9 cellular contexts compared by ENCODE assay signal in genomic region chr21:42199488-42200463, GRCh38. TPM values are rescaled to one million over a fixed set of nuclear protein-coding genes. Genes with fewer than 3 reads are reported as not detected.
DNase-seq lines count a peak whose midpoint lies in the region; ATAC-seq, FAIRE-seq and TF ChIP-seq lines count a peak whose summit lies in the region.
"Had no signal": no experiment of that assay in that cellular context is flagged by ENCODE, and none has a peak within 500 bp of the region (broad histone marks: within the 10 kb centered on the region; RNA-seq: fewer than 3 reads in every experiment).

No MANE protein-coding gene starts in this region.

- CTCF ChIA-PET in A549 (lab: Yijun Ruan, JAX) = no interaction called here

- peaks cover 29% of the 10 kb centered on the region for H3K4me1 Mint-ChIP-seq in stimulated activated memory B cell treated with anti-CD40 and anti-IgM and Interleukin-4, amounts not matched to agents 10 μg/mL and 1 μg/mL and 100 μg/mL, for 72 hours

- peaks cover 24% of the 10 kb centered on the region for H3K4me1 ChIP-seq in A549
- no peaks in the 10 kb centered on the region for H3K4me1 ChIP-seq in fibroblast of lung (ENCODE audit: control insufficient read depth, extremely low read depth, insufficient read depth, low read length)

- H3K4me2 ChIP-seq in A549 = peak overlapping the region; percentile 87
- no peak overlapping the region for H3K4me2 ChIP-seq in fibroblast of lung (ENCODE audit: extremely low read depth, insufficient read depth, low read length)

- H3K27ac Mint-ChIP-seq in stimulated activated memory B cell treated with anti-CD40 and anti-IgM and Interleukin-4, amounts not matched to agents 10 μg/mL and 1 μg/mL and 100 μg/mL, for 72 hours = no peak overlapping the region

- WGBS in A549 (ENCODE audit: missing lambda C conversion rate) = 67% methylated on average over 8 of the region's 9 CpGs

- no peak overlapping the region for H3K9ac ChIP-seq in fibroblast of lung (ENCODE audit: insufficient read depth, low read length)

- H3K27me3 ChIP-seq in fibroblast of lung (ENCODE audit: control insufficient read depth, insufficient read depth, low read length) = no peaks in the 10 kb centered on the region
- H3K27me3 ChIP-seq: cardiac muscle cell had no signal

- TF ChIP-seq CTCF in A549 (IDR thresholded peaks at IDR 0.05) (no peak), fibroblast of lung (conservative IDR thresholded peaks at IDR 0.05 in 1 of 2, IDR thresholded peaks at IDR 0.05 in 1 of 2; ENCODE audit: low read depth in 1 of 2, low read length in 2 of 2) (no peak)

- H3K27me3 Mint-ChIP-seq in stimulated activated memory B cell treated with anti-CD40 and anti-IgM and Interleukin-4, amounts not matched to agents 10 μg/mL and 1 μg/mL and 100 μg/mL, for 72 hours = no peaks in the 10 kb centered on the region

- no peaks in the 10 kb centered on the region for H4K20me1 ChIP-seq in fibroblast of lung (ENCODE audit: control insufficient read depth, extremely low read depth, insufficient read depth, low read length)

- peak; percentile 30 to 39; a peak in 2 of 5 replicates for TF ChIP-seq EP300 in A549 (IDR thresholded peaks at IDR 0.05)

- no peaks in the 10 kb centered on the region for H3K36me3 Mint-ChIP-seq in stimulated activated memory B cell treated with anti-CD40 and anti-IgM and Interleukin-4, amounts not matched to agents 10 μg/mL and 1 μg/mL and 100 μg/mL, for 72 hours

- no peaks in the 10 kb centered on the region for H3K79me2 ChIP-seq in fibroblast of lung (ENCODE audit: control insufficient read depth, insufficient read depth, low read length)

- no peaks in the 10 kb centered on the region for H3K36me3 ChIP-seq in fibroblast of lung (ENCODE audit: control insufficient read depth, insufficient read depth, low read length)
- H3K36me3 ChIP-seq: cardiac muscle cell had no signal

- no peak for TF ChIP-seq POLR2A in A549 (IDR thresholded peaks at IDR 0.05; ENCODE audit: low read length)

- H3K9me3 Mint-ChIP-seq in stimulated activated memory B cell treated with anti-CD40 and anti-IgM and Interleukin-4, amounts not matched to agents 10 μg/mL and 1 μg/mL and 100 μg/mL, for 72 hours = no peaks in the 10 kb centered on the region

- POLR2A ChIA-PET in A549 (lab: Yijun Ruan, JAX) = interaction anchor here (1.0 kb wide), 1 partner anchor 20 kb away, joined by 4 read pairs; no protein-coding TSS in a partner anchor

- no peak for FAIRE-seq in A549 (lab: Jason Lieb, UNC)

- no peak overlapping the region for H2AFZ ChIP-seq in fibroblast of lung (ENCODE audit: low read length)

- H3K9me3 ChIP-seq in A549 = peaks cover 5% of the 10 kb centered on the region; the same call in 1 of the 3 replicates
- no peaks in the 10 kb centered on the region for H3K9me3 ChIP-seq in fibroblast of lung (ENCODE audit: control insufficient read depth, insufficient read depth, low read depth, low read length)

- TF ChIP-seq RAD21 in A549 (conservative IDR thresholded peaks at IDR 0.05 in 1 of 2, IDR thresholded peaks at IDR 0.05 in 1 of 2) = no peak

- peak; percentile 30 to 82; a peak in 3 of 6 replicates for ATAC-seq in A549
- peak; percentile 51 for ATAC-seq in GM21423 (IDR thresholded peaks at IDR 0.05; ENCODE audit: unreplicated experiment)
- peak; percentile 86 for ATAC-seq in stimulated activated memory B cell treated with anti-CD40 and anti-IgM and Interleukin-4, amounts not matched to agents 10 μg/mL and 1 μg/mL and 100 μg/mL, for 72 hours
- no peak for ATAC-seq in HG02840 (IDR thresholded peaks at IDR 0.05; ENCODE audit: low FRiP score, unreplicated experiment)

- DNase-seq in A549 (ENCODE audit: low read depth in 1 of 2, low spot score in 1 of 2) (peak; percentile 10 to 39), SIG-M5 (lab: John Stamatoyannopoulos, UW) (peak; percentile 86), fibroblast of lung (ENCODE audit: low read depth in 2 of 2) (peak; percentile 44 to 83), KG1 (lab: John Stamatoyannopoulos, UW) (no peak), T1000 (lab: John Stamatoyannopoulos, UW) (no peak)

- H3K4me3 ChIP-seq in A549 = no peak overlapping the region
- H3K4me3 ChIP-seq in fibroblast of lung (replicated peaks in 1 of 4; ENCODE audit: control extremely low read depth in 1 of 4, insufficient read depth in 1 of 4, low read depth in 3 of 4, low read length in 4 of 4) = no peak overlapping the region
- H3K4me3 ChIP-seq: cardiac muscle cell had no signal

- no peak overlapping the region for H3K4me3 Mint-ChIP-seq in stimulated activated memory B cell treated with anti-CD40 and anti-IgM and Interleukin-4, amounts not matched to agents 10 μg/mL and 1 μg/mL and 100 μg/mL, for 72 hours

- peak overlapping the region; percentile 82 to 91 for H3K27ac ChIP-seq in A549
- no peak overlapping the region for H3K27ac ChIP-seq in fibroblast of lung (ENCODE audit: insufficient read depth, low read length)
- H3K27ac ChIP-seq: cardiac muscle cell had no signal

TF ChIP-seq in A549, 52 proteins besides CTCF, POLR2A, EP300 and RAD21:
- TF ChIP-seq JUN (IDR thresholded peaks at IDR 0.05) (peak; percentile 47 to 63; a peak in 3 of 5 replicates), HES2 (IDR thresholded peaks at IDR 0.05) (peak; percentile 90), FOSL2 (IDR thresholded peaks at IDR 0.05) (peak; percentile 37; the same call in 1 of the 2 replicates), FOSL2 (CRISPR knock-in tag; IDR thresholded peaks at IDR 0.05) (peak; percentile 58), HOXB5 (CRISPR knock-in tag; IDR thresholded peaks at IDR 0.05) (no peak), NPAS2 (CRISPR knock-in tag; IDR thresholded peaks at IDR 0.05; ENCODE audit: borderline replicate concordance) (no peak), BCL3 (IDR thresholded peaks at IDR 0.05) (0 out of 3 replicates have a peak, but pooled peaks have one; percentile 23), CEBPB (IDR thresholded peaks at IDR 0.05) (peak; percentile 82 to 95), JUNB (IDR thresholded peaks at IDR 0.05) (peak; percentile 52)
TF ChIP-seq in A549: peak in this region for 6.

RNA-seq across cellular contexts. Expression of gene ABCG1, which starts 19.2 kb away (rescaled TPM):
- 5.1 and 6.8 TPM in 2 replicates for polyA plus RNA-seq in A549 (2011; rRNA removed)
- 0.40 and 0.54 TPM in 2 replicates for polyA plus RNA-seq in A549 (2012; cell fraction: cytosol; rRNA removed)
- 1.0 and 1.4 TPM in 2 replicates for polyA plus RNA-seq in A549 (2012; cell fraction: nucleus; rRNA removed)
- polyA plus RNA-seq in A549 (2017; fragmentation: RNase III; extraction: RNeasy Plus Mini Kit Qiagen cat#74134 plus additional on column Dnase treatment) = 0.51 to 2.6 TPM (median 2.3 TPM) in 3 replicates
- 7.2 and 9.8 TPM in 2 replicates for polyA minus RNA-seq in A549 (2011; rRNA and poly(A)+ RNA removed)
- under 0.01 and 0.77 TPM in 2 replicates for total RNA-seq in fibroblast of lung
- 0.12 and 0.98 TPM in 2 replicates for polyA plus RNA-seq in fibroblast of lung
- 0.09 and 0.96 TPM in 2 replicates for polyA plus RNA-seq in fibroblast of lung (2012)
- 2.8 TPM in 1 of 2 replicates, not detected in the other for polyA minus RNA-seq in fibroblast of lung (ENCODE audit: low replicate concordance)

Comparison
In these comparisons a context has a peak if more than half of its experiments do, and no peak if none do; other contexts are left out.
1. DNase-seq: peak in A549 (2 of 2), SIG-M5 (single experiment) and fibroblast of lung (2 of 2); none in KG1 (single experiment) and T1000 (single experiment).